In genomic region chr19:41859618-41860418, GRCh38 we compare ENCODE assay signal across 8 cellular contexts.
DNase-seq lines count a peak whose midpoint lies in the region; ATAC-seq lines count a peak whose summit lies in the region.

TSS of gene RPS19 (plus strand) at chr19:41860255. CDS start at chr19:41860775, 520 bp downstream.

- ATAC-seq in GM19372 (IDR thresholded peaks at IDR 0.05; ENCODE audit: low read depth, unreplicated experiment) (peak; percentile 75), HG03558 (IDR thresholded peaks at IDR 0.05; ENCODE audit: extremely low read depth, unreplicated experiment) (peak; percentile 54)

- peak; percentile 99 for DNase-seq in CD1c-positive myeloid dendritic cell (ENCODE audit: extremely low spot score)
- peak; percentile 99 for DNase-seq in NCI-H748 (lab: John Stamatoyannopoulos, UW; ENCODE audit: unreplicated experiment)
- DNase-seq in activated CD4-positive, alpha-beta T cell treated with anti-CD3 and anti-CD28 coated beads, Interleukin-2, amount 50 U/mL, for 1 hour: peak; percentile 98
- DNase-seq in cortex of kidney (lab: John Stamatoyannopoulos, UW): peak; percentile 65
- peak; percentile 99 for DNase-seq in left kidney (ENCODE audit: low read depth, low spot score)
- DNase-seq in stimulated activated CD4-positive, alpha-beta T cell treated with anti-CD3 and anti-CD28 coated beads, Interleukin-2, amount 100 ng/mL, for 24 hours: peak; percentile 98 to 99

Comparison
In these comparisons a context has a peak if more than half of its experiments do, and no peak if none do; other contexts are left out.
1. Peak in every context shown above with its lines: DNase-seq and ATAC-seq.